In genomic region chr2:86037141-86037794, GRCh38 we compare ENCODE assay signal across 8 cellular contexts.
DNase-seq lines count a peak whose midpoint lies in the region; ATAC-seq and TF ChIP-seq lines count a peak whose summit lies in the region.

No MANE protein-coding gene starts in this region.

- H3K36me3 ChIP-seq in breast epithelium = peaks cover 6% of the 10 kb centered on the region

- intact Hi-C loops in breast epithelium (cut with DNase I; ENCODE audit: low total_unique reads) = no loop called here

- H3K36me3 Mint-ChIP-seq in T-helper 1 cell treated with Interleukin-12 subunit alpha and Interleukin-12 subunit beta and Interleukin-4 antibody, amounts not matched to agents 30 μg/mL and 1 μg/mL, for 36 hours (ENCODE audit: low read depth) = peaks cover 56% of the 10 kb centered on the region

- peaks cover 0 to 7% of the 10 kb centered on the region in 2 donors for H3K4me1 ChIP-seq in breast epithelium

- H3K27ac Mint-ChIP-seq in T-helper 1 cell treated with Interleukin-12 subunit alpha and Interleukin-12 subunit beta and Interleukin-4 antibody, amounts not matched to agents 30 μg/mL and 1 μg/mL, for 36 hours = peak overlapping the region; percentile 99

- H3K4me3 Mint-ChIP-seq in T-helper 1 cell treated with Interleukin-12 subunit alpha and Interleukin-12 subunit beta and Interleukin-4 antibody, amounts not matched to agents 30 μg/mL and 1 μg/mL, for 36 hours = peak overlapping the region; percentile 59

- peaks cover 77% of the 10 kb centered on the region for H3K4me1 Mint-ChIP-seq in T-helper 1 cell treated with Interleukin-12 subunit alpha and Interleukin-12 subunit beta and Interleukin-4 antibody, amounts not matched to agents 30 μg/mL and 1 μg/mL, for 36 hours (ENCODE audit: low read depth)

- no peaks in the 10 kb centered on the region for H3K27me3 Mint-ChIP-seq in T-helper 1 cell treated with Interleukin-12 subunit alpha and Interleukin-12 subunit beta and Interleukin-4 antibody, amounts not matched to agents 30 μg/mL and 1 μg/mL, for 36 hours (ENCODE audit: low read depth)

- DNase-seq in GM04503 (ENCODE audit: low read depth) (peak; percentile 87), breast epithelium (ENCODE audit: low spot score in 2 of 2) (peak in 1 of 2 donors; percentile 57), left kidney (ENCODE audit: low read depth, low spot score) (peak; percentile 30), iPS-NIHi7 (ENCODE audit: extremely low spot score) (no peak)
- DNase-seq in stimulated activated CD8-positive, alpha-beta memory T cell treated with anti-CD3 and anti-CD28 coated beads, Interleukin-15, amount 100 ng/mL, for 48 hours (ENCODE audit: low read depth in 2 of 2) = peak; percentile 45 to 53

- TF ChIP-seq CTCF in breast epithelium (IDR thresholded peaks at IDR 0.05) = no peak

- no peak for TF ChIP-seq POLR2A in breast epithelium (IDR thresholded peaks at IDR 0.05)

- no peaks in the 10 kb centered on the region for H3K9me3 ChIP-seq in breast epithelium

- peak overlapping the region; percentile 86 to 94 for H3K27ac ChIP-seq in breast epithelium

- H3K4me3 ChIP-seq in breast epithelium = no peak overlapping the region

- H3K27me3 ChIP-seq in breast epithelium = no peaks in the 10 kb centered on the region

- no peaks in the 10 kb centered on the region for H3K9me3 Mint-ChIP-seq in T-helper 1 cell treated with Interleukin-12 subunit alpha and Interleukin-12 subunit beta and Interleukin-4 antibody, amounts not matched to agents 30 μg/mL and 1 μg/mL, for 36 hours

- ATAC-seq in HG02840 (IDR thresholded peaks at IDR 0.05; ENCODE audit: low FRiP score, unreplicated experiment) (no peak), HG03175 (IDR thresholded peaks at IDR 0.05; ENCODE audit: unreplicated experiment) (no peak)
